Comparison of ENCODE assay signal across 19 cellular contexts in genomic region chr7:99268361-99268908, GRCh38. TPM values are rescaled to one million over a fixed set of nuclear protein-coding genes. Genes with fewer than 3 reads are reported as not detected.
DNase-seq lines count a peak whose midpoint lies in the region; ATAC-seq and TF ChIP-seq lines count a peak whose summit lies in the region.
"Had no signal": no experiment of that assay in that cellular context is flagged by ENCODE, and none has a peak within 500 bp of the region (broad histone marks: within the 10 kb centered on the region; RNA-seq: fewer than 3 reads in every experiment).

No MANE protein-coding gene starts in this region.

- intact Hi-C loops in ascending aorta (cut with DNase I) = loop anchor here (5.0 kb wide), 2 partner anchors 46 to 226 kb away; no protein-coding TSS in a partner anchor

- no peaks in the 10 kb centered on the region for H4K20me1 ChIP-seq in SK-N-SH (ENCODE audit: insufficient read depth)

- no peaks in the 10 kb centered on the region for H3K9me2 ChIP-seq in SK-N-SH

- H3K4me3 ChIP-seq in SK-N-SH (ENCODE audit: low read depth in 2 of 2, low read length in 1 of 2) = no peak overlapping the region
- H3K4me3 ChIP-seq in ascending aorta = no peak overlapping the region
- H3K4me3 ChIP-seq: K562, ovary, SK-N-MC, skin epidermis, transverse colon had no signal

- H3K9me3 ChIP-seq in SK-N-SH (no peaks in the 10 kb centered on the region), ascending aorta (no peaks in the 10 kb centered on the region)
- H3K9me3 ChIP-seq: ovary, transverse colon had no signal

- TF ChIP-seq RAD21 in SK-N-SH (IDR thresholded peaks at IDR 0.05; ENCODE audit: low read length) = no peak

- peak overlapping the region; percentile 21; the same call in 1 of the 2 replicates for H3K9ac ChIP-seq in SK-N-SH

- H3K79me2 ChIP-seq in SK-N-SH (ENCODE audit: insufficient read depth) = no peaks in the 10 kb centered on the region

- H3K4me2 ChIP-seq in SK-N-SH = peak overlapping the region; percentile 35; the same call in 1 of the 2 replicates

- CTCF ChIA-PET in SK-N-SH (lab: Yijun Ruan, JAX) = interaction anchor here (0.6 kb wide), 1 partner anchor 9 kb away, joined by 3 read pairs; no protein-coding TSS in a partner anchor

- no peak for TF ChIP-seq EP300 in SK-N-SH (IDR thresholded peaks at IDR 0.05; ENCODE audit: borderline replicate concordance in 1 of 2, low read depth in 1 of 2, low read length in 1 of 2)

- ATAC-seq in SK-N-SH treated with all-trans-retinoic acid at 6 μM for 48 hours = no peak
- no peak for ATAC-seq in GM18861 (IDR thresholded peaks at IDR 0.05; ENCODE audit: unreplicated experiment)
- no peak for ATAC-seq in HG02642 (IDR thresholded peaks at IDR 0.05; ENCODE audit: poor library complexity, unreplicated experiment)
- ATAC-seq: activated naive CD4-positive, alpha-beta T cell treated with anti-CD3 and anti-CD28 coated beads, Interleukin-2, amount 50 U/mL, for 72 hours; effector memory CD8-positive, alpha-beta T cell had no signal

- POLR2A ChIA-PET in SK-N-SH (lab: Yijun Ruan, JAX) = interaction anchor here (0.6 kb wide), 1 partner anchor 51 kb away, joined by 3 read pairs; no protein-coding TSS in a partner anchor

- WGBS in SK-N-SH (ENCODE audit: low lambda C conversion rate) = 88% methylated on average over 13 of the region's 13 CpGs

- H3K27me3 ChIP-seq in SK-N-SH (ENCODE audit: insufficient read depth) (no peaks in the 10 kb centered on the region), ascending aorta (no peaks in the 10 kb centered on the region)
- H3K27me3 ChIP-seq: ovary, transverse colon had no signal

- no peaks in the 10 kb centered on the region for H3K36me3 ChIP-seq in SK-N-SH (replicated peaks in 1 of 2; ENCODE audit: control insufficient read depth in 1 of 2, insufficient read depth in 2 of 2, low read length in 1 of 2)
- H3K36me3 ChIP-seq in ascending aorta = no peaks in the 10 kb centered on the region
- H3K36me3 ChIP-seq: ovary, transverse colon had no signal

- H3K27ac ChIP-seq in SK-N-SH (ENCODE audit: low read depth in 2 of 2, low read length in 1 of 2) (peak overlapping the region in 1 of 2 experiments; percentile 78; a peak in 2 of 4 replicates), ascending aorta (peak overlapping the region; percentile 63 to 68)
- H3K27ac ChIP-seq: HL-60, ovary, SK-N-MC, transverse colon had no signal

- DNase-seq in SK-N-SH (no peak), ascending aorta (ENCODE audit: low spot score in 2 of 2) (no peak), middle frontal gyrus (ENCODE audit: extremely low spot score, low spot score) (peak; percentile 20), DMS153 treated with DMSO at 0.1 percent for 48 hours (lab: John Stamatoyannopoulos, UW; ENCODE audit: unreplicated experiment) (no peak), NCI-H446 (lab: John Stamatoyannopoulos, UW) (no peak)
- DNase-seq: activated T-cell treated with anti-CD3 and anti-CD28 coated beads, Interleukin-2, amount 50 U/mL, for 1 hour; CD4-positive, alpha-beta T cell; effector memory CD8-positive, alpha-beta T cell; ovary; transverse colon had no signal

- H3F3A ChIP-seq in SK-N-SH (replicated peaks; ENCODE audit: insufficient read depth) = peaks cover 12% of the 10 kb centered on the region

- peak overlapping the region; percentile 18; the same call in 1 of the 2 replicates for H2AFZ ChIP-seq in SK-N-SH (ENCODE audit: low read depth)

- TF ChIP-seq CTCF in SK-N-SH (IDR thresholded peaks at IDR 0.05) (no peak), ascending aorta (IDR thresholded peaks at IDR 0.05) (no peak)

- H3K4me1 ChIP-seq in SK-N-SH (ENCODE audit: control insufficient read depth in 1 of 2, insufficient read depth in 2 of 2, low read depth in 1 of 2, low read length in 1 of 2) = peaks cover 0 to 22% of the 10 kb centered on the region in 2 experiments; a peak in 2 of 4 replicates
- peaks cover 0 to 13% of the 10 kb centered on the region in 2 donors for H3K4me1 ChIP-seq in ascending aorta
- H3K4me1 ChIP-seq: transverse colon had no signal

TF ChIP-seq in SK-N-SH, 30 proteins besides CTCF, POLR2A, EP300 and RAD21:
- TF ChIP-seq REST (IDR thresholded peaks at IDR 0.05; ENCODE audit: low read depth, low read length) (no peak), ELF1 (IDR thresholded peaks at IDR 0.05) (no peak)

TF ChIP-seq in SK-N-SH treated with all-trans-retinoic acid at 6 μM for 48 hours, 23 proteins besides CTCF, POLR2A, EP300 and RAD21:
- TF ChIP-seq ISL1 (CRISPR knock-in tag; IDR thresholded peaks at IDR 0.05) = no peak
- no peak for TF ChIP-seq ZFP30 (CRISPR knock-in tag; IDR thresholded peaks at IDR 0.05)
- TF ChIP-seq CSRNP3 (CRISPR knock-in tag; IDR thresholded peaks at IDR 0.05) = no peak
- no peak for TF ChIP-seq GLIS3 (CRISPR knock-in tag; IDR thresholded peaks at IDR 0.05)
- no peak for TF ChIP-seq ZC3H10 (CRISPR knock-in tag; IDR thresholded peaks at IDR 0.05)
- no peak for TF ChIP-seq OSR1 (CRISPR knock-in tag; IDR thresholded peaks at IDR 0.05)

RNA-seq across cellular contexts. Expression of gene MYH16, which starts 4.2 kb away (rescaled TPM):
- 0.19 and 0.41 TPM in 2 replicates for polyA plus RNA-seq in SK-N-SH (2012; rRNA removed)
- 0.39 and 0.49 TPM in 2 replicates for polyA plus RNA-seq in SK-N-SH (2012; cell fraction: cytosol; rRNA removed)
- 0.11 and 0.21 TPM in 2 replicates for polyA plus RNA-seq in SK-N-SH (2012; cell fraction: nucleus; rRNA removed)
- not detected for total RNA-seq in ascending aorta
- total RNA-seq: A673; CD4-positive, alpha-beta T cell; K562; ovary; transverse colon had no signal
- polyA plus RNA-seq: ovary had no signal

RNA-seq across cellular contexts. Expression of gene ARPC1A, which starts 57.3 kb away (rescaled TPM):
- polyA plus RNA-seq in SK-N-SH (2012; rRNA removed) = 262 and 306 TPM in 2 replicates
- polyA plus RNA-seq in SK-N-SH (2012; cell fraction: cytosol; rRNA removed) = 265 and 294 TPM in 2 replicates
- 86.2 and 95.3 TPM in 2 replicates for polyA plus RNA-seq in SK-N-SH (2012; cell fraction: nucleus; rRNA removed)
- total RNA-seq in ascending aorta = 87.7 TPM
